In the genomic region with DNA sequence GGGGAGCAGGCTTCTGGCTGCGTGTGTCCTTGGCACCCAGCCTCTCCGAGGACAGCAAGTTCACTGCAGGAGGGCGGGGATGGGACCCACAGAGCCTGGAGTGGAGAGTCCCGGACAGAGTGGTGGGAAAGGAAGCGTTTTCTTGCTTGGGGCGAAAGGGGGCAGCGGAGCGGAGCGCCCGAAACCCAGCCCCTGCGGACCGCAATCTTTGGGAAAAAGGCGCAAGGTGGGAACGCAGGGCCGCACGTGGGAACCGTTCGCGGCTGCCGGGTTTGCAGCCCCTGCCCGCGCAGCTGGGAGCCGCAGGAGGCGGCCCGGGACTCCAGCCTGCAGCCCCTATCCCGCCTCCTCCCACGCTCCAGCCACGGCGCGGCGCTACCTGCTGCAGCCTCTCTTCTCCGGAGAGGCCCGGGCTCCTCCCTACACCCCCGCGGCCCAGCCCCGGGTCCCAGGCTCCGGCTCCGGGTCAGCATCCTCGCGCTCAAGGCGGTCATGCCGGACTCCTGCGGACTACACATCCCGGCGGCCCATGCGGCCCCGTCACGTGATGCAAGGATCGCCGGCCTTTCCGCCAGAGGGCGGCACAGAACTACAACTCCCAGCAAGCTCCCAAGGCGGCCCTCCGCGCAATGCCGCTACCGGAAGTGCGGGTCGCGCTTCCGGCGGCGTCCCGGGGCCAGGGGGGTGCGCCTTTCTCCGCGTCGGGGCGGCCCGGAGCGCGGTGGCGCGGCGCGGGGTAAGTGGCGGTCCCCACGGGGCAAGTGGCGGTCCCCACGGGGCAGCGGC, we compare ENCODE assay signal across 1 cellular context.
TF ChIP-seq lines count a peak whose summit lies in the region.

TSS of gene NTHL1 (minus strand) at position 505 of the 786 bp plus-strand sequence. CDS start at position 494, 11 bp downstream.
TSS of gene TSC2 (plus strand) at position 656 of the 786 bp plus-strand sequence. CDS start 631 bp downstream, outside the sequence.

TF ChIP-seq in HepG2, 621 proteins besides CTCF, POLR2A, EP300 and RAD21 (continued from another document and continues in another):
- TF ChIP-seq TCF12 (IDR thresholded peaks at IDR 0.05) (no peak), TCF12 (CRISPR knock-in tag; IDR thresholded peaks at IDR 0.05) (no peak), STAG1 (CRISPR knock-in tag; IDR thresholded peaks at IDR 0.05) (peak; percentile 3; the same call in 1 of the 2 replicates), ADNP (CRISPR knock-in tag; IDR thresholded peaks at IDR 0.05) (no peak), KDM5A (IDR thresholded peaks at IDR 0.05; ENCODE audit: borderline replicate concordance, low read length) (peak; percentile 82), ARNT (IDR thresholded peaks at IDR 0.05) (no peak), CEBPG (CRISPR knock-in tag; IDR thresholded peaks at IDR 0.05) (peak; percentile 72), KLF13 (CRISPR knock-in tag; IDR thresholded peaks at IDR 0.05) (no peak), ZNF34 (CRISPR knock-in tag; IDR thresholded peaks at IDR 0.05; ENCODE audit: borderline replicate concordance) (peak; percentile 76; the same call in 1 of the 2 replicates), ZNF407 (CRISPR knock-in tag; IDR thresholded peaks at IDR 0.05; ENCODE audit: not compliant biosample characterization) (peak; percentile 8), ZNF552 (CRISPR knock-in tag; IDR thresholded peaks at IDR 0.05; ENCODE audit: borderline replicate concordance) (no peak; the same call in 1 of the 2 replicates), ZKSCAN5 (CRISPR knock-in tag; IDR thresholded peaks at IDR 0.05) (no peak), ZNF24 (IDR thresholded peaks at IDR 0.05) (no peak), HNRNPUL1 (IDR thresholded peaks at IDR 0.05; ENCODE audit: low read depth, low read length) (no peak; the same call in 1 of the 2 replicates), ZFP90 (CRISPR knock-in tag; IDR thresholded peaks at IDR 0.05; ENCODE audit: borderline replicate concordance) (no peak; the same call in 1 of the 2 replicates), NFYC (CRISPR knock-in tag; IDR thresholded peaks at IDR 0.05) (peak; percentile 55), ZBTB33 (CRISPR knock-in tag; IDR thresholded peaks at IDR 0.05) (0 out of 2 replicates have a peak, but pooled peaks have one; percentile 4), BRD4 (CRISPR knock-in tag; IDR thresholded peaks at IDR 0.05) (no peak), ISX (CRISPR knock-in tag; conservative IDR thresholded peaks at IDR 0.05) (no peak), GATAD2A (CRISPR knock-in tag; IDR thresholded peaks at IDR 0.05) (peak; percentile 66), SCMH1 (CRISPR knock-in tag; IDR thresholded peaks at IDR 0.05; ENCODE audit: borderline replicate concordance) (no peak), ARNT2 (CRISPR knock-in tag; IDR thresholded peaks at IDR 0.05; ENCODE audit: low read depth) (peak; percentile 53), SNAI1 (CRISPR knock-in tag; IDR thresholded peaks at IDR 0.05; ENCODE audit: borderline replicate concordance) (peak; percentile 57; the same call in 1 of the 2 replicates), ZSCAN31 (CRISPR knock-in tag; IDR thresholded peaks at IDR 0.05; ENCODE audit: low read depth) (peak; percentile 81), NCOR1 (IDR thresholded peaks at IDR 0.05; ENCODE audit: borderline replicate concordance, low read length) (no peak), ZNF142 (CRISPR knock-in tag; IDR thresholded peaks at IDR 0.05) (no peak), NCOA1 (CRISPR knock-in tag; IDR thresholded peaks at IDR 0.05) (no peak), ZNF652 (CRISPR knock-in tag; IDR thresholded peaks at IDR 0.05; ENCODE audit: borderline replicate concordance, low read depth) (no peak), YY1 (IDR thresholded peaks at IDR 0.05; ENCODE audit: insufficient read depth, insufficient replicate concordance, low read depth, low read length) (peak; percentile 92), ZSCAN21 (CRISPR knock-in tag; IDR thresholded peaks at IDR 0.05; ENCODE audit: borderline replicate concordance) (0 out of 2 replicates have a peak, but pooled peaks have one; percentile 24)
- TF ChIP-seq, protein P1, sequence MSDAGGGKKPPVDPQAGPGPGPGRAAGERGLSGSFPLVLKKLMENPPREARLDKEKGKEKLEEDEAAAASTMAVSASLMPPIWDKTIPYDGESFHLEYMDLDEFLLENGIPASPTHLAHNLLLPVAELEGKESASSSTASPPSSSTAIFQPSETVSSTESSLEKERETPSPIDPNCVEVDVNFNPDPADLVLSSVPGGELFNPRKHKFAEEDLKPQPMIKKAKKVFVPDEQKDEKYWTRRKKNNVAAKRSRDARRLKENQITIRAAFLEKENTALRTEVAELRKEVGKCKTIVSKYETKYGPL (CRISPR knock-in tag; IDR thresholded peaks at IDR 0.05), result no peak
- TF ChIP-seq, protein P2, sequence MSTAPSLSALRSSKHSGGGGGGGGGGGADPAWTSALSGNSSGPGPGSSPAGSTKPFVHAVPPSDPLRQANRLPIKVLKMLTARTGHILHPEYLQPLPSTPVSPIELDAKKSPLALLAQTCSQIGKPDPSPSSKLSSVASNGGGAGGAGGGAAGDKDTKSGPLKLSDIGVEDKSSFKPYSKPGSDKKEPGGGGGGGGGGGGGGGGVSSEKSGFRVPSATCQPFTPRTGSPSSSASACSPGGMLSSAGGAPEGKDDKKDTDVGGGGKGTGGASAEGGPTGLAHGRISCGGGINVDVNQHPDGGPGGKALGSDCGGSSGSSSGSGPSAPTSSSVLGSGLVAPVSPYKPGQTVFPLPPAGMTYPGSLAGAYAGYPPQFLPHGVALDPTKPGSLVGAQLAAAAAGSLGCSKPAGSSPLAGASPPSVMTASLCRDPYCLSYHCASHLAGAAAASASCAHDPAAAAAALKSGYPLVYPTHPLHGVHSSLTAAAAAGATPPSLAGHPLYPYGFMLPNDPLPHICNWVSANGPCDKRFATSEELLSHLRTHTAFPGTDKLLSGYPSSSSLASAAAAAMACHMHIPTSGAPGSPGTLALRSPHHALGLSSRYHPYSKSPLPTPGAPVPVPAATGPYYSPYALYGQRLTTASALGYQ (CRISPR knock-in tag; IDR thresholded peaks at IDR 0.05), result peak; percentile 25; the same call in 1 of the 2 replicates
- TF ChIP-seq, protein P3, sequence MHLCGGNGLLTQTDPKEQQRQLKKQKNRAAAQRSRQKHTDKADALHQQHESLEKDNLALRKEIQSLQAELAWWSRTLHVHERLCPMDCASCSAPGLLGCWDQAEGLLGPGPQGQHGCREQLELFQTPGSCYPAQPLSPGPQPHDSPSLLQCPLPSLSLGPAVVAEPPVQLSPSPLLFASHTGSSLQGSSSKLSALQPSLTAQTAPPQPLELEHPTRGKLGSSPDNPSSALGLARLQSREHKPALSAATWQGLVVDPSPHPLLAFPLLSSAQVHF (CRISPR knock-in tag; IDR thresholded peaks at IDR 0.05), result 0 out of 2 replicates have a peak, but pooled peaks have one; percentile 51
- TF ChIP-seq, protein P4, sequence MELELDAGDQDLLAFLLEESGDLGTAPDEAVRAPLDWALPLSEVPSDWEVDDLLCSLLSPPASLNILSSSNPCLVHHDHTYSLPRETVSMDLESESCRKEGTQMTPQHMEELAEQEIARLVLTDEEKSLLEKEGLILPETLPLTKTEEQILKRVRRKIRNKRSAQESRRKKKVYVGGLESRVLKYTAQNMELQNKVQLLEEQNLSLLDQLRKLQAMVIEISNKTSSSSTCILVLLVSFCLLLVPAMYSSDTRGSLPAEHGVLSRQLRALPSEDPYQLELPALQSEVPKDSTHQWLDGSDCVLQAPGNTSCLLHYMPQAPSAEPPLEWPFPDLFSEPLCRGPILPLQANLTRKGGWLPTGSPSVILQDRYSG (CRISPR knock-in tag; IDR thresholded peaks at IDR 0.05), result no peak
